Comparison of ENCODE assay signal across 24 cellular contexts in genomic region chr15:25773248-25773647, GRCh38.
A peak's percentile ranks its signal among the peaks of the same experiment; 100 is the strongest.
DNase-seq lines count a peak whose midpoint lies in the region; ATAC-seq lines count a peak whose summit lies in the region.
"Had no signal": no experiment of that assay in that cellular context is flagged by ENCODE, and none has a peak within 500 bp of the region (broad histone marks: within the 10 kb centered on the region; RNA-seq: fewer than 3 reads in every experiment).

No MANE protein-coding gene starts in this region.

- no peaks in the 10 kb centered on the region for H3K27me3 Mint-ChIP-seq in T-helper 2 cell treated with Interferon-gamma antibody and Interleukin-4, amounts not matched to agents 5 μg/mL and 100 μg/mL, for 36 hours (ENCODE audit: low read depth)
- H3K27me3 Mint-ChIP-seq in stimulated activated naive B cell treated with anti-CD40 and anti-IgM and Interleukin-4, amounts not matched to agents 10 μg/mL and 1 μg/mL and 100 μg/mL, for 72 hours, result peaks cover 0 to 15% of the 10 kb centered on the region in 2 donors
- H3K27me3 Mint-ChIP-seq: activated naive CD8-positive, alpha-beta T cell treated with anti-CD3 and anti-CD28 coated beads for 36 hours; dendritic cell treated with granulocyte-macrophage colony-stimulating factor and Interleukin-4, amounts not matched to agents 40 ng/mL and 50 ng/mL, for 4 days had no signal

- H3K4me3 Mint-ChIP-seq in T-helper 2 cell treated with Interferon-gamma antibody and Interleukin-4, amounts not matched to agents 5 μg/mL and 100 μg/mL, for 36 hours, result no peak overlapping the region
- H3K4me3 Mint-ChIP-seq in stimulated activated naive B cell treated with anti-CD40 and anti-IgM and Interleukin-4, amounts not matched to agents 10 μg/mL and 1 μg/mL and 100 μg/mL, for 72 hours, result no peak overlapping the region
- H3K4me3 Mint-ChIP-seq: activated naive CD8-positive, alpha-beta T cell treated with anti-CD3 and anti-CD28 coated beads for 36 hours; dendritic cell treated with granulocyte-macrophage colony-stimulating factor and Interleukin-4, amounts not matched to agents 40 ng/mL and 50 ng/mL, for 4 days; WTC11 had no signal

- DNase-seq in T-helper 2 cell treated with Interferon-gamma antibody and Interleukin-4, amounts not matched to agents 5 μg/mL and 100 μg/mL, for 36 hours (ENCODE audit: low spot score), result peak; percentile 2
- DNase-seq in T-helper 2 cell (no peak), MV-4-11 (lab: John Stamatoyannopoulos, UW) (peak; percentile 43), COLO829 (ENCODE audit: low spot score) (no peak)
- peak; percentile 17 for DNase-seq in activated CD8-positive, alpha-beta memory T cell treated with anti-CD3 and anti-CD28 coated beads, Interleukin-2, amount 50 U/mL, for 48 hours
- DNase-seq in stimulated activated naive B cell treated with anti-CD40 and anti-IgM and Interleukin-4, amounts not matched to agents 10 μg/mL and 1 μg/mL and 100 μg/mL, for 72 hours, result no peak
- no peak for DNase-seq in activated CD4-positive, alpha-beta T cell treated with anti-CD3 and anti-CD28 coated beads, Interleukin-2, amount 50 U/mL, for 48 hours
- DNase-seq: activated CD4-positive, alpha-beta T cell treated with anti-CD3 and anti-CD28 coated beads, Interleukin-2, amount 50 U/mL, for 1 hour; activated effector memory CD4-positive, alpha-beta T cell treated with Interleukin-2 at 50 U/mL for 16 hours; activated naive CD8-positive, alpha-beta T cell treated with anti-CD3 and anti-CD28 coated beads for 36 hours; activated T-cell treated with anti-CD3 and anti-CD28 coated beads for 4 hours; COR-L47; DMS79 treated with DMSO at 0.1 percent for 48 hours; NCI-H1417 treated with DMSO at 0.1 percent for 48 hours; NCI-H2081 treated with DMSO at 0.1 percent for 48 hours; NCI-H510A; RPMI8226; T-helper 9 cell; transverse colon had no signal

- peaks cover 24% of the 10 kb centered on the region for H3K4me1 Mint-ChIP-seq in T-helper 2 cell treated with Interferon-gamma antibody and Interleukin-4, amounts not matched to agents 5 μg/mL and 100 μg/mL, for 36 hours (ENCODE audit: low read depth)
- H3K4me1 Mint-ChIP-seq in stimulated activated naive B cell treated with anti-CD40 and anti-IgM and Interleukin-4, amounts not matched to agents 10 μg/mL and 1 μg/mL and 100 μg/mL, for 72 hours, result peaks cover 11 to 35% of the 10 kb centered on the region in 2 donors

- peaks cover 20% of the 10 kb centered on the region for H3K36me3 Mint-ChIP-seq in T-helper 2 cell treated with Interferon-gamma antibody and Interleukin-4, amounts not matched to agents 5 μg/mL and 100 μg/mL, for 36 hours (ENCODE audit: low read depth)
- no peaks in the 10 kb centered on the region for H3K36me3 Mint-ChIP-seq in stimulated activated naive B cell treated with anti-CD40 and anti-IgM and Interleukin-4, amounts not matched to agents 10 μg/mL and 1 μg/mL and 100 μg/mL, for 72 hours
- H3K36me3 Mint-ChIP-seq: activated naive CD8-positive, alpha-beta T cell treated with anti-CD3 and anti-CD28 coated beads for 36 hours; WTC11 had no signal

- H3K9me3 Mint-ChIP-seq in T-helper 2 cell treated with Interferon-gamma antibody and Interleukin-4, amounts not matched to agents 5 μg/mL and 100 μg/mL, for 36 hours, result no peaks in the 10 kb centered on the region
- no peaks in the 10 kb centered on the region for H3K9me3 Mint-ChIP-seq in stimulated activated naive B cell treated with anti-CD40 and anti-IgM and Interleukin-4, amounts not matched to agents 10 μg/mL and 1 μg/mL and 100 μg/mL, for 72 hours
- H3K9me3 Mint-ChIP-seq: activated naive CD8-positive, alpha-beta T cell treated with anti-CD3 and anti-CD28 coated beads for 36 hours; dendritic cell treated with granulocyte-macrophage colony-stimulating factor and Interleukin-4, amounts not matched to agents 40 ng/mL and 50 ng/mL, for 4 days; WTC11 had no signal

- peak; percentile 19 to 29 for ATAC-seq in stimulated activated naive B cell treated with anti-CD40 and anti-IgM and Interleukin-4, amounts not matched to agents 10 μg/mL and 1 μg/mL and 100 μg/mL, for 72 hours (replicated peaks)
- no peak for ATAC-seq in GM21390 (IDR thresholded peaks at IDR 0.05; ENCODE audit: unreplicated experiment)
- ATAC-seq: sciatic nerve, SK-N-SH treated with all-trans-retinoic acid at 6 μM for 48 hours, WTC11 had no signal

- H3K27ac Mint-ChIP-seq in T-helper 2 cell treated with Interferon-gamma antibody and Interleukin-4, amounts not matched to agents 5 μg/mL and 100 μg/mL, for 36 hours, result no peak overlapping the region
- no peak overlapping the region for H3K27ac Mint-ChIP-seq in stimulated activated naive B cell treated with anti-CD40 and anti-IgM and Interleukin-4, amounts not matched to agents 10 μg/mL and 1 μg/mL and 100 μg/mL, for 72 hours
- H3K27ac Mint-ChIP-seq: activated naive CD8-positive, alpha-beta T cell treated with anti-CD3 and anti-CD28 coated beads for 36 hours; dendritic cell treated with granulocyte-macrophage colony-stimulating factor and Interleukin-4, amounts not matched to agents 40 ng/mL and 50 ng/mL, for 4 days; WTC11 had no signal

Comparison
In these comparisons a context has a peak if more than half of its experiments do, and no peak if none do; other contexts are left out.
1. DNase-seq: peak in T-helper 2 cell treated with Interferon-gamma antibody and Interleukin-4, amounts not matched to agents 5 μg/mL and 100 μg/mL, for 36 hours (single experiment), MV-4-11 (single experiment) and activated CD8-positive, alpha-beta memory T cell treated with anti-CD3 and anti-CD28 coated beads, Interleukin-2, amount 50 U/mL, for 48 hours (single experiment); none in T-helper 2 cell (0 of 5), stimulated activated naive B cell treated with anti-CD40 and anti-IgM and Interleukin-4, amounts not matched to agents 10 μg/mL and 1 μg/mL and 100 μg/mL, for 72 hours (single experiment), activated CD4-positive, alpha-beta T cell treated with anti-CD3 and anti-CD28 coated beads, Interleukin-2, amount 50 U/mL, for 48 hours (0 of 2) and COLO829 (single experiment).